In genomic region chr16:67226804-67227566, GRCh38 we compare ENCODE assay signal across 1 cellular context.
A peak's percentile ranks its signal among the peaks of the same experiment; 100 is the strongest.
TF ChIP-seq lines count a peak whose summit lies in the region.

Gene TMEM208, plus strand, starts transcription at chr16:67227130. Its CDS starts 89 bp downstream, at chr16:67227219.

TF ChIP-seq in H1, 55 proteins besides CTCF, POLR2A, EP300 and RAD21 (continued from another document):
- TF ChIP-seq EGR1 (IDR thresholded peaks at IDR 0.05; ENCODE audit: borderline replicate concordance, low read depth, low read length) (peak; percentile 88; the same call in 1 of the 2 replicates), NRF1 (IDR thresholded peaks at IDR 0.05; ENCODE audit: low read depth, low read length) (no peak), TAF1 (IDR thresholded peaks at IDR 0.05; ENCODE audit: low read depth, low read length) (peak; percentile 93), SIN3A (conservative IDR thresholded peaks at IDR 0.05 in 1 of 2, IDR thresholded peaks at IDR 0.05 in 1 of 2; ENCODE audit: low read depth in 1 of 2, low read length in 2 of 2) (peak; percentile 95 to 98), USF2 (IDR thresholded peaks at IDR 0.05; ENCODE audit: low read length) (no peak), SIRT6 (IDR thresholded peaks at IDR 0.05; ENCODE audit: low read length) (no peak), SP4 (IDR thresholded peaks at IDR 0.05; ENCODE audit: low read length) (peak; percentile 96), ATF2 (IDR thresholded peaks at IDR 0.05; ENCODE audit: low read length) (no peak; the same call in 1 of the 2 replicates), MAFK (IDR thresholded peaks at IDR 0.05; ENCODE audit: low read depth, low read length) (no peak), RFX5 (IDR thresholded peaks at IDR 0.05; ENCODE audit: borderline replicate concordance, low read depth, low read length) (no peak), KDM5A (IDR thresholded peaks at IDR 0.05; ENCODE audit: low read length) (peak; percentile 98), CHD2 (IDR thresholded peaks at IDR 0.05; ENCODE audit: low read length) (peak; percentile 76), SP2 (IDR thresholded peaks at IDR 0.05; ENCODE audit: low read length) (no peak), EZH2 (IDR thresholded peaks at IDR 0.05; ENCODE audit: low read depth, low read length, severe bottlenecking) (no peak), TBP (IDR thresholded peaks at IDR 0.05; ENCODE audit: low read depth, low read length) (peak; percentile 72), TAF7 (optimal IDR thresholded peaks at IDR 0.05; ENCODE audit: borderline replicate concordance, low read depth, low read length) (peak; percentile 44), TCF12 (IDR thresholded peaks at IDR 0.05; ENCODE audit: low read depth, low read length) (no peak), SAP30 (IDR thresholded peaks at IDR 0.05; ENCODE audit: insufficient read depth, insufficient replicate concordance, low read length) (peak; percentile 82), HDAC6 (IDR thresholded peaks at IDR 0.05; ENCODE audit: low read depth, low read length) (no peak), SUZ12 (IDR thresholded peaks at IDR 0.05; ENCODE audit: low read length) (no peak), ASH2L (IDR thresholded peaks at IDR 0.05; ENCODE audit: low read length) (peak; percentile 86), YY1 (IDR thresholded peaks at IDR 0.05; ENCODE audit: low read depth, low read length) (peak; percentile 88), POLR2AphosphoS5 (IDR thresholded peaks at IDR 0.05; ENCODE audit: low read depth, low read length) (peak; percentile 94), CREB1 (IDR thresholded peaks at IDR 0.05) (peak; percentile 100)
TF ChIP-seq in H1: peak in this region for 22.
